20 cellular contexts compared by ENCODE assay signal in the genomic region with DNA sequence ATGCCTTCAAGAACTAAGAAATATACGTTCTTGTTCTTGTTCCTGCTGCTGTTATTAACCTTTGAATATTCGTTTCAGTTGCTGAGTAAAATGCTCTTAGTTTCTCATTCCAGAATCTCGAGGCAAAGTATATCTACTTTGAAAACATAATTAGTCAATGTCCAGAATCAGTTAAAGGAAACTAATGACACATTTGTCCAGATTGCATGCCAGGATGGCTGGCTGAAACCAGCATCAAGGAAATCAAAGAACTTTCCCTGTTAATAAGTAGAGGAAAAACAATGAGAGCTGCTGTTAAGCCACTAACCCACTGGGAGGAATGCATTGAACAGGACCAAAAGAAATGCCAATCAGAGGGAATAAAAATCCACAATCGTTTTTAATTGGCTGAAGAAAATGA.
"Had no signal": no experiment of that assay in that cellular context is flagged by ENCODE, and none has a peak within 500 bp of the region (broad histone marks: within the 10 kb centered on the region; RNA-seq: fewer than 3 reads in every experiment).

No MANE protein-coding gene starts in this region.

- H3K4me3 ChIP-seq: adrenal gland, esophagus squamous epithelium, heart right ventricle, psoas muscle, SK-N-MC, thoracic aorta had no signal

- H3K4me1 ChIP-seq: adrenal gland, heart right ventricle, psoas muscle had no signal

- H3K36me3 Mint-ChIP-seq: mesothelial cell of epicardium had no signal

- H3K27ac Mint-ChIP-seq: activated CD4-positive, alpha-beta T cell treated with anti-CD3 and anti-CD28 coated beads, Interleukin-2, amount 10 ng/mL, durations not matched to agents 24 days and 14 days; activated naive CD4-positive, alpha-beta T cell treated with anti-CD3 and anti-CD28 coated beads for 36 hours; activated T-helper 17 cell treated with anti-CD3 and anti-CD28 coated beads, Interleukin-2, amount 50 U/mL, for 72 hours; endodermal cell; mesothelial cell of epicardium; stimulated activated naive CD8-positive, alpha-beta T cell treated with anti-CD3 and anti-CD28 coated beads, Interleukin-15, amount 100 ng/mL, for 72 hours; T-helper 1 cell treated with Interleukin-12 subunit alpha and Interleukin-12 subunit beta and Interleukin-4 antibody, amounts not matched to agents 30 μg/mL and 1 μg/mL, for 36 hours had no signal

- H3K4me1 Mint-ChIP-seq: activated CD4-positive, alpha-beta T cell treated with anti-CD3 and anti-CD28 coated beads, Interleukin-2, amount 10 ng/mL, durations not matched to agents 24 days and 14 days; activated T-helper 17 cell treated with anti-CD3 and anti-CD28 coated beads, Interleukin-2, amount 50 U/mL, for 72 hours had no signal

- H3K4me3 Mint-ChIP-seq: activated CD4-positive, alpha-beta T cell treated with anti-CD3 and anti-CD28 coated beads, Interleukin-2, amount 10 ng/mL, durations not matched to agents 24 days and 14 days; activated naive CD4-positive, alpha-beta T cell treated with anti-CD3 and anti-CD28 coated beads for 36 hours; activated T-helper 17 cell treated with anti-CD3 and anti-CD28 coated beads, Interleukin-2, amount 50 U/mL, for 72 hours; endodermal cell; mesothelial cell of epicardium; stimulated activated naive CD8-positive, alpha-beta T cell treated with anti-CD3 and anti-CD28 coated beads, Interleukin-15, amount 100 ng/mL, for 72 hours; T-helper 1 cell treated with Interleukin-12 subunit alpha and Interleukin-12 subunit beta and Interleukin-4 antibody, amounts not matched to agents 30 μg/mL and 1 μg/mL, for 36 hours had no signal

- ATAC-seq: activated T-helper 17 cell treated with anti-CD3 and anti-CD28 coated beads, Interleukin-2, amount 50 U/mL, for 72 hours; heart right ventricle; psoas muscle; stimulated activated naive CD8-positive, alpha-beta T cell treated with anti-CD3 and anti-CD28 coated beads, Interleukin-15, amount 100 ng/mL, for 72 hours had no signal

- H3K27me3 ChIP-seq: adrenal gland, brain microvascular endothelial cell, heart right ventricle had no signal

- FAIRE-seq: islet of Langerhans, urothelium cell line had no signal

- H3K27ac ChIP-seq: adrenal gland, brain microvascular endothelial cell, heart right ventricle, neutrophil, psoas muscle, SK-N-MC, thoracic aorta had no signal

- H3K36me3 ChIP-seq: adrenal gland, brain microvascular endothelial cell, esophagus squamous epithelium, heart right ventricle, neutrophil, thoracic aorta had no signal

- H3K9me3 ChIP-seq: adrenal gland, esophagus squamous epithelium, heart right ventricle, neutrophil, psoas muscle, thoracic aorta had no signal

- H3K9me3 Mint-ChIP-seq: activated CD4-positive, alpha-beta T cell treated with anti-CD3 and anti-CD28 coated beads, Interleukin-2, amount 10 ng/mL, durations not matched to agents 24 days and 14 days; activated naive CD4-positive, alpha-beta T cell treated with anti-CD3 and anti-CD28 coated beads for 36 hours; activated T-helper 17 cell treated with anti-CD3 and anti-CD28 coated beads, Interleukin-2, amount 50 U/mL, for 72 hours; endodermal cell; stimulated activated naive CD8-positive, alpha-beta T cell treated with anti-CD3 and anti-CD28 coated beads, Interleukin-15, amount 100 ng/mL, for 72 hours; T-helper 1 cell treated with Interleukin-12 subunit alpha and Interleukin-12 subunit beta and Interleukin-4 antibody, amounts not matched to agents 30 μg/mL and 1 μg/mL, for 36 hours had no signal

- DNase-seq: activated CD4-positive, alpha-beta T cell treated with anti-CD3 and anti-CD28 coated beads, Interleukin-2, amount 10 ng/mL, durations not matched to agents 24 days and 14 days; activated naive CD4-positive, alpha-beta T cell treated with anti-CD3 and anti-CD28 coated beads for 36 hours; activated T-cell treated with anti-CD3 and anti-CD28 coated beads for 4 hours; adrenal gland; brain microvascular endothelial cell; endodermal cell; esophagus squamous epithelium; foreskin fibroblast; heart right ventricle; psoas muscle; stimulated activated CD4-positive, alpha-beta T cell treated with anti-CD3 and anti-CD28 coated beads, Interleukin-4, amount 100 ng/mL, for 4 hours; stimulated activated naive CD8-positive, alpha-beta T cell treated with anti-CD3 and anti-CD28 coated beads, Interleukin-15, amount 100 ng/mL, for 72 hours had no signal
